ENCODE assay signal across 8 cellular contexts in genomic region chr1:27872059-27872801, GRCh38. TPM values are rescaled to one million over a fixed set of nuclear protein-coding genes. Genes with fewer than 3 reads are reported as not detected.
DNase-seq lines count a peak whose midpoint lies in the region; ATAC-seq and TF ChIP-seq lines count a peak whose summit lies in the region.

Gene THEMIS2, plus strand, starts transcription at chr1:27872544. Its CDS starts 28 bp downstream, at chr1:27872572.

- intact Hi-C loops in HCT116 (cut with micrococcal nuclease) = no loop called here

- peaks cover 64 to 85% (median 78%) of the 10 kb centered on the region in 10 experiments for H3K4me1 ChIP-seq in BLaER1 treated with 17β-estradiol and CSF1 and Interleukin-3, amounts not matched to agents 10 nM and 100 nM
- H3K4me1 ChIP-seq in HCT116 (ENCODE audit: control insufficient read depth in 1 of 2, insufficient read depth in 2 of 2, low read length in 2 of 2) = peaks cover 8 to 22% of the 10 kb centered on the region in 2 experiments; a peak in 3 of 4 replicates
- H3K4me1 ChIP-seq in SJSA1 (replicated peaks) = peaks cover 13% of the 10 kb centered on the region
- H3K4me1 ChIP-seq in suprapubic skin = peaks cover 26% of the 10 kb centered on the region

- no peaks in the 10 kb centered on the region for H3K9me3 ChIP-seq in BLaER1 treated with 17β-estradiol and CSF1 and Interleukin-3, amounts not matched to agents 10 nM and 100 nM (replicated peaks in 1 of 11)
- H3K9me3 ChIP-seq in HCT116 (ENCODE audit: control insufficient read depth in 1 of 2, insufficient read depth in 1 of 2, low read depth in 1 of 2, low read length in 2 of 2) = no peaks in the 10 kb centered on the region
- H3K9me3 ChIP-seq in SJSA1 (replicated peaks) = no peaks in the 10 kb centered on the region
- no peaks in the 10 kb centered on the region for H3K9me3 ChIP-seq in suprapubic skin

- no peaks in the 10 kb centered on the region for H3K27me3 ChIP-seq in BLaER1 treated with 17β-estradiol and CSF1 and Interleukin-3, amounts not matched to agents 10 nM and 100 nM
- no peaks in the 10 kb centered on the region for H3K27me3 ChIP-seq in HCT116 (ENCODE audit: insufficient read depth, low read length)
- H3K27me3 ChIP-seq in SJSA1 (replicated peaks) = no peaks in the 10 kb centered on the region
- no peaks in the 10 kb centered on the region for H3K27me3 ChIP-seq in suprapubic skin

- ATAC-seq in HCT116 (peak; percentile 91), GM18870 (IDR thresholded peaks at IDR 0.05; ENCODE audit: unreplicated experiment) (no peak)

- no peaks in the 10 kb centered on the region for H3K9me2 ChIP-seq in HCT116 (ENCODE audit: insufficient read depth)

- no peaks in the 10 kb centered on the region for H3K79me2 ChIP-seq in HCT116 (ENCODE audit: insufficient read depth, low read length)

- peak within 1 kb of the TSS; percentile 83 to 100 (median 96) for H3K4me2 ChIP-seq in BLaER1 treated with 17β-estradiol and CSF1 and Interleukin-3, amounts not matched to agents 10 nM and 100 nM
- peak within 1 kb of the TSS; percentile 100 for H3K4me2 ChIP-seq in HCT116 (ENCODE audit: low read length)

- peaks cover 0 to 42% (median 9%) of the 10 kb centered on the region in 11 experiments; a peak in 10 of 22 replicates for H4K20me1 ChIP-seq in BLaER1 treated with 17β-estradiol and CSF1 and Interleukin-3, amounts not matched to agents 10 nM and 100 nM
- H4K20me1 ChIP-seq in HCT116 (ENCODE audit: insufficient read depth) = no peaks in the 10 kb centered on the region

- RAD21 ChIA-PET in HCT116 (lab: Charles Lee; ENCODE audit: low non-redundant PET in 1 of 2, low total read pairs in 2 of 2, uncharacterized antibody in 2 of 2, unreplicated experiment in 2 of 2) = no interaction called here

- BruUV-seq in HCT116 (replicated peaks; lab: Mats Ljungman, UMichigan) = no TSS peak

- CTCF ChIA-PET in HCT116 (lab: Charles Lee) = no interaction called here

- TF ChIP-seq CTCF in HCT116 (IDR thresholded peaks at IDR 0.05 in 2 of 3, conservative IDR thresholded peaks at IDR 0.05 in 1 of 3; ENCODE audit: borderline replicate concordance in 1 of 3, insufficient read depth in 1 of 3, low read depth in 2 of 3, low read length in 2 of 3) (no peak), suprapubic skin (IDR thresholded peaks at IDR 0.05) (no peak)

- peak within 1 kb of the TSS; percentile 84 to 99 (median 94) for H3K9ac ChIP-seq in BLaER1 treated with 17β-estradiol and CSF1 and Interleukin-3, amounts not matched to agents 10 nM and 100 nM
- peak within 1 kb of the TSS; percentile 78 for H3K9ac ChIP-seq in HCT116 (ENCODE audit: low read length)

- H2AFZ ChIP-seq in HCT116 (ENCODE audit: low read depth, low read length, poor library complexity, severe bottlenecking) = peak within 1 kb of the TSS; percentile 88

- POLR2A ChIA-PET in HCT116 (lab: Charles Lee) = no interaction called here

- no peak for DNase-seq in HCT116 (ENCODE audit: low read depth, low spot score)
- peak in 1 of 2 experiments; percentile 19 for DNase-seq in SJSA1 (ENCODE audit: low read depth in 1 of 2, low spot score in 2 of 2)
- peak; percentile 61 for DNase-seq in activated gamma-delta T cell treated with anti-CD3 and anti-CD28 coated beads, Interleukin-2, amount 50 U/mL, for 16 hours (ENCODE audit: low read depth)
- peak; percentile 68 for DNase-seq in globus pallidus (ENCODE audit: low spot score)
- peak; percentile 43 for DNase-seq in occipital lobe (lab: John Stamatoyannopoulos, UW)
- no peak for DNase-seq in suprapubic skin (ENCODE audit: low spot score in 2 of 2)

- peaks cover 0 to 34% (median 15%) of the 10 kb centered on the region in 11 experiments; a peak in 18 of 22 replicates for H3K36me3 ChIP-seq in BLaER1 treated with 17β-estradiol and CSF1 and Interleukin-3, amounts not matched to agents 10 nM and 100 nM
- H3K36me3 ChIP-seq in HCT116 (ENCODE audit: control insufficient read depth in 1 of 2, insufficient read depth in 2 of 2, low read length in 2 of 2) (no peaks in the 10 kb centered on the region), SJSA1 (no peaks in the 10 kb centered on the region), suprapubic skin (no peaks in the 10 kb centered on the region)

- no peak for TF ChIP-seq EP300 in suprapubic skin (IDR thresholded peaks at IDR 0.05)

- no peak for TF ChIP-seq RAD21 in HCT116 (IDR thresholded peaks at IDR 0.05; ENCODE audit: low read depth)

- 34% methylated on average over 16 of the region's 53 CpGs for WGBS in suprapubic skin

- peak within 1 kb of the TSS; percentile 66 to 98 (median 92) for H3K4me3 ChIP-seq in BLaER1 treated with 17β-estradiol and CSF1 and Interleukin-3, amounts not matched to agents 10 nM and 100 nM
- H3K4me3 ChIP-seq in HCT116 (replicated peaks in 1 of 2; ENCODE audit: low read depth in 1 of 2, low read length in 2 of 2) (peak within 1 kb of the TSS; percentile 84 to 95), SJSA1 (peak within 1 kb of the TSS; percentile 45), suprapubic skin (peak within 1 kb of the TSS; percentile 76)

- no peak for TF ChIP-seq POLR2A in HCT116 (IDR thresholded peaks at IDR 0.05; ENCODE audit: borderline replicate concordance, extremely low read depth, insufficient read depth, insufficient read length)
- peak in 1 of 2 donors; percentile 61 for TF ChIP-seq POLR2A in suprapubic skin (IDR thresholded peaks at IDR 0.05)

- peak within 1 kb of the TSS; percentile 82 to 97 (median 93) for H3K27ac ChIP-seq in BLaER1 treated with 17β-estradiol and CSF1 and Interleukin-3, amounts not matched to agents 10 nM and 100 nM
- peak within 1 kb of the TSS; percentile 37; the same call in 1 of the 2 replicates for H3K27ac ChIP-seq in HCT116 (ENCODE audit: low read depth, low read length)
- no peak within 1 kb of the TSS for H3K27ac ChIP-seq in SJSA1
- peak within 1 kb of the TSS; percentile 71 for H3K27ac ChIP-seq in suprapubic skin

TF ChIP-seq in HCT116, 20 proteins besides CTCF, POLR2A, EP300 and RAD21:
- no peak for TF ChIP-seq EZH2phosphoT487 (IDR thresholded peaks at IDR 0.05; ENCODE audit: borderline replicate concordance)
- TF ChIP-seq ELF1 (IDR thresholded peaks at IDR 0.05; ENCODE audit: borderline replicate concordance, low read depth) = no peak
- TF ChIP-seq SP1 (IDR thresholded peaks at IDR 0.05; ENCODE audit: low read depth) = no peak
- no peak for TF ChIP-seq YY1 (IDR thresholded peaks at IDR 0.05; ENCODE audit: extremely low read depth, insufficient replicate concordance, low read depth, low read length)
- TF ChIP-seq ZNF274 (IDR thresholded peaks at IDR 0.05; ENCODE audit: low read depth, low read length) = no peak
- no peak for TF ChIP-seq EGR1 (IDR thresholded peaks at IDR 0.05; ENCODE audit: low read depth)
- TF ChIP-seq CBX3 (IDR thresholded peaks at IDR 0.05; ENCODE audit: low read depth) = no peak
- TF ChIP-seq POLR2AphosphoS5 (IDR thresholded peaks at IDR 0.05; ENCODE audit: low read depth, low read length) = peak; percentile 81
- TF ChIP-seq SRF (IDR thresholded peaks at IDR 0.05; ENCODE audit: low read depth) = no peak
- TF ChIP-seq, protein P1, sequence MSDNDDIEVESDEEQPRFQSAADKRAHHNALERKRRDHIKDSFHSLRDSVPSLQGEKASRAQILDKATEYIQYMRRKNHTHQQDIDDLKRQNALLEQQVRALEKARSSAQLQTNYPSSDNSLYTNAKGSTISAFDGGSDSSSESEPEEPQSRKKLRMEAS (IDR thresholded peaks at IDR 0.05) = peak; percentile 24; the same call in 1 of the 2 replicates
- TF ChIP-seq ZFX (IDR thresholded peaks at IDR 0.05) = no peak
- TF ChIP-seq ATF3 (IDR thresholded peaks at IDR 0.05) = no peak
- TF ChIP-seq EZH2 (IDR thresholded peaks at IDR 0.05) = no peak
- no peak for TF ChIP-seq CEBPB (IDR thresholded peaks at IDR 0.05; ENCODE audit: low read depth)
- 0 out of 2 replicates have a peak, but pooled peaks have one; percentile 28 for TF ChIP-seq SIN3A (IDR thresholded peaks at IDR 0.05; ENCODE audit: low read depth)

RNA-seq across cellular contexts. Expression of gene THEMIS2, which starts in this region (rescaled TPM):
- total RNA-seq in HCT116 (2021; ENCODE audit: unreplicated experiment) (8.0 TPM), occipital lobe (3.4 TPM), suprapubic skin (10 to 100 TPM in 1 of 4 donors, 1 to 10 TPM in 3; 5.6 to 12.0 (median 7.9) TPM)
- polyA plus RNA-seq in HCT116 (2012) = 12.3 and 12.4 TPM in 2 replicates
- total RNA-seq in SJSA1 (2014; rRNA removed; shearing (Covaris generic)) = 0.09 and 1.7 TPM in 2 replicates

Comparison
In these comparisons a context has a peak if more than half of its experiments do, and no peak if none do; other contexts are left out.
1. DNase-seq: peak in activated gamma-delta T cell treated with anti-CD3 and anti-CD28 coated beads, Interleukin-2, amount 50 U/mL, for 16 hours (single experiment), globus pallidus (single experiment) and occipital lobe (single experiment); none in HCT116 (single experiment) and suprapubic skin (0 of 2).
2. Peak in every context shown above with its lines, with median percentiles within 50 percentile points of each other: H3K4me3 ChIP-seq.